Comparison of ENCODE assay signal across 20 cellular contexts in genomic region chr21:42302794-42303193, GRCh38. TPM values are rescaled to one million over a fixed set of nuclear protein-coding genes. Genes with fewer than 3 reads are reported as not detected.
"Had no signal": no experiment of that assay in that cellular context is flagged by ENCODE, and none has a peak within 500 bp of the region (broad histone marks: within the 10 kb centered on the region; RNA-seq: fewer than 3 reads in every experiment).

No MANE protein-coding gene starts in this region.

- ATAC-seq: activated CD8-positive, alpha-beta T cell treated with anti-CD3 and anti-CD28 coated beads for 36 hours; gastroesophageal sphincter; T-cell had no signal

- H3K4me3 ChIP-seq: cardiac muscle cell, colonic mucosa, gastroesophageal sphincter, hepatocyte, lung, prostate gland had no signal

- DNase-seq: activated CD8-positive, alpha-beta memory T cell treated with anti-CD3 and anti-CD28 coated beads, Interleukin-2, amount 50 U/mL, for 4 hours; activated CD8-positive, alpha-beta T cell treated with anti-CD3 and anti-CD28 coated beads for 36 hours; activated naive CD4-positive, alpha-beta T cell; colonic mucosa; kidney glomerular epithelial cell; naive B cell; stimulated activated CD4-positive, alpha-beta T cell treated with anti-CD3 and anti-CD28 coated beads, Interleukin-2, amount 100 ng/mL, for 48 hours; stimulated activated naive CD4-positive, alpha-beta T cell treated with Interleukin-2 at 50 U/mL for 16 hours; T-cell; T1000 had no signal

- H3K27ac ChIP-seq: cardiac muscle cell, colonic mucosa, hepatocyte, neutrophil, prostate gland had no signal

- H3K36me3 ChIP-seq: cardiac muscle cell, colonic mucosa, prostate gland had no signal

- H3K4me1 ChIP-seq: colonic mucosa, prostate gland had no signal

- H3K36me3 Mint-ChIP-seq: naive B cell, T-cell had no signal

- H3K9me3 ChIP-seq: colonic mucosa, gastroesophageal sphincter, neutrophil, prostate gland had no signal

- H3K9me3 Mint-ChIP-seq: activated CD8-positive, alpha-beta T cell treated with anti-CD3 and anti-CD28 coated beads for 36 hours; naive B cell; T-cell had no signal

- H3K27ac Mint-ChIP-seq: activated CD8-positive, alpha-beta T cell treated with anti-CD3 and anti-CD28 coated beads for 36 hours; T-cell had no signal

- H3K27me3 ChIP-seq: cardiac muscle cell, colonic mucosa, hepatocyte, neutrophil had no signal

- H3K27me3 Mint-ChIP-seq: activated CD8-positive, alpha-beta T cell treated with anti-CD3 and anti-CD28 coated beads for 36 hours had no signal

- H3K4me3 Mint-ChIP-seq: activated CD8-positive, alpha-beta T cell treated with anti-CD3 and anti-CD28 coated beads for 36 hours; naive B cell; T-cell had no signal

RNA-seq across cellular contexts. Expression of gene TFF3, which starts 12.4 kb away (rescaled TPM):
- total RNA-seq: activated CD8-positive, alpha-beta T cell treated with anti-CD3 and anti-CD28 coated beads for 36 hours; astrocyte; cardiac muscle cell; fibroblast of lung; temporal lobe had no signal

RNA-seq across cellular contexts. Expression of gene TFF2, which starts 48.0 kb away (rescaled TPM):
- total RNA-seq: activated CD8-positive, alpha-beta T cell treated with anti-CD3 and anti-CD28 coated beads for 36 hours; astrocyte; cardiac muscle cell; fibroblast of lung; gastroesophageal sphincter; lung; prostate gland; temporal lobe; ureter had no signal
